ENCODE assay signal across 1 cellular context in genomic region chr12:110528277-110528839, GRCh38.
TF ChIP-seq lines count a peak whose summit lies in the region.

No MANE protein-coding gene starts in this region.

TF ChIP-seq in GM12891, 5 proteins besides CTCF, POLR2A, EP300 and RAD21:
- TF ChIP-seq PAX5 (IDR thresholded peaks at IDR 0.05; ENCODE audit: insufficient read depth, low read length, severe bottlenecking) (no peak), SPI1 (IDR thresholded peaks at IDR 0.05; ENCODE audit: low read depth, low read length) (no peak), TAF1 (IDR thresholded peaks at IDR 0.05; ENCODE audit: low read depth, low read length) (no peak), POU2F2 (IDR thresholded peaks at IDR 0.05; ENCODE audit: low read depth, low read length) (no peak), POLR2AphosphoS5 (IDR thresholded peaks at IDR 0.05; ENCODE audit: low read depth, low read length) (no peak)
